In genomic region chr15:70426065-70426821, GRCh38 we compare ENCODE assay signal across 22 cellular contexts.
A peak's percentile ranks its signal among the peaks of the same experiment; 100 is the strongest.
DNase-seq lines count a peak whose midpoint lies in the region; ATAC-seq and TF ChIP-seq lines count a peak whose summit lies in the region.
"Had no signal": no experiment of that assay in that cellular context is flagged by ENCODE, and none has a peak within 500 bp of the region (broad histone marks: within the 10 kb centered on the region; RNA-seq: fewer than 3 reads in every experiment).

No MANE protein-coding gene starts in this region.

- H3K4me2 ChIP-seq in DND-41 (ENCODE audit: insufficient read depth, low read length), result no peak overlapping the region

- TF ChIP-seq RAD21 in Ishikawa (IDR thresholded peaks at IDR 0.05; ENCODE audit: low read depth), result no peak

- H3K27ac ChIP-seq in DND-41 (ENCODE audit: low read length), result peak overlapping the region; percentile 78
- H3K27ac ChIP-seq: BLaER1 treated with 17β-estradiol and CSF1 and Interleukin-3, amounts not matched to agents 10 nM and 100 nM; coronary artery; epithelial cell of prostate; thoracic aorta had no signal

- H3K79me2 ChIP-seq in DND-41 (ENCODE audit: insufficient read depth, low read length), result no peaks in the 10 kb centered on the region

- H3K9ac ChIP-seq in DND-41 (ENCODE audit: low read depth, low read length), result no peak overlapping the region
- no peak overlapping the region for H3K9ac ChIP-seq in adipocyte (ENCODE audit: low read length)
- H3K9ac ChIP-seq: BLaER1 treated with 17β-estradiol and CSF1 and Interleukin-3, amounts not matched to agents 10 nM and 100 nM had no signal

- no peak for ATAC-seq in DND-41 (ENCODE audit: insufficient read depth, low read depth)
- no peak for ATAC-seq in GM21619 (IDR thresholded peaks at IDR 0.05; ENCODE audit: unreplicated experiment)
- ATAC-seq: right cardiac atrium, Right ventricle myocardium inferior, T-helper 17 cell had no signal

- TF ChIP-seq EP300 in Ishikawa (IDR thresholded peaks at IDR 0.05; ENCODE audit: borderline replicate concordance), result no peak

- H3K9me3 ChIP-seq in DND-41 (ENCODE audit: insufficient read depth, low read length, severe bottlenecking), result peaks cover 28% of the 10 kb centered on the region
- H3K9me3 ChIP-seq in adipocyte (ENCODE audit: control insufficient read depth, low read length), result peaks cover 9% of the 10 kb centered on the region
- H3K9me3 ChIP-seq: neutrophil, thoracic aorta had no signal

- DNase-seq in DND-41, result no peak
- peak; percentile 4 for DNase-seq in adipocyte (ENCODE audit: low read depth)
- DNase-seq in hepatic stellate cell (ENCODE audit: low spot score), result peak; percentile 27
- DNase-seq in NCI-H1417 treated with DMSO at 0.1 percent for 48 hours (lab: John Stamatoyannopoulos, UW), result no peak
- no peak for DNase-seq in T1000 (lab: John Stamatoyannopoulos, UW)
- no peak for DNase-seq in SW 1271 (lab: John Stamatoyannopoulos, UW)
- DNase-seq: activated CD4-positive, alpha-beta T cell treated with anti-CD3 and anti-CD28 coated beads for 1 hour; kidney glomerular epithelial cell; NCI-H2029 treated with DMSO at 0.1 percent for 48 hours; NCI-H748 treated with DMSO at 0.1 percent for 48 hours; right cardiac atrium; stimulated activated CD4-positive, alpha-beta T cell treated with anti-CD3 and anti-CD28 coated beads, Interleukin-2, amount 100 ng/mL, for 48 hours; stimulated activated CD8-positive, alpha-beta memory T cell treated with anti-CD3 and anti-CD28 coated beads, Interleukin-4, amount 100 ng/mL, for 48 hours; T-helper 17 cell had no signal

- no peak for TF ChIP-seq CTCF in DND-41 (IDR thresholded peaks at IDR 0.05; ENCODE audit: borderline replicate concordance, extremely low read depth, low read length, poor library complexity, severe bottlenecking)

- H4K20me1 ChIP-seq in DND-41 (ENCODE audit: insufficient read depth, low read length), result no peaks in the 10 kb centered on the region
- H4K20me1 ChIP-seq: BLaER1 treated with 17β-estradiol and CSF1 and Interleukin-3, amounts not matched to agents 10 nM and 100 nM had no signal

- H3K27me3 ChIP-seq in DND-41 (ENCODE audit: insufficient read depth, low read length, poor library complexity) (no peaks in the 10 kb centered on the region), adipocyte (replicated peaks; ENCODE audit: control insufficient read depth, insufficient read depth, low read length) (peaks cover 43% of the 10 kb centered on the region)
- H3K27me3 ChIP-seq: BLaER1 treated with 17β-estradiol and CSF1 and Interleukin-3, amounts not matched to agents 10 nM and 100 nM; neutrophil had no signal

- H3K4me1 ChIP-seq in DND-41 (ENCODE audit: insufficient read depth, low read length) (peaks cover 47% of the 10 kb centered on the region), adipocyte (ENCODE audit: control insufficient read depth, insufficient read depth, low read length) (peaks cover 12% of the 10 kb centered on the region)

- no peak overlapping the region for H2AFZ ChIP-seq in DND-41 (ENCODE audit: low read depth, low read length)

- H3K36me3 ChIP-seq in DND-41 (ENCODE audit: insufficient read depth, low read length) (no peaks in the 10 kb centered on the region; the same call in 1 of the 2 replicates), adipocyte (ENCODE audit: control insufficient read depth, insufficient read depth, low read length, severe bottlenecking) (no peaks in the 10 kb centered on the region)
- H3K36me3 ChIP-seq: BLaER1 treated with 17β-estradiol and CSF1 and Interleukin-3, amounts not matched to agents 10 nM and 100 nM; neutrophil; thoracic aorta had no signal

- H3K4me3 ChIP-seq in DND-41 (ENCODE audit: low read depth in 1 of 2, low read length in 2 of 2), result no peak overlapping the region
- H3K4me3 ChIP-seq in adipocyte (ENCODE audit: low read length), result no peak overlapping the region
- H3K4me3 ChIP-seq: BLaER1 treated with 17β-estradiol and CSF1 and Interleukin-3, amounts not matched to agents 10 nM and 100 nM; coronary artery; thoracic aorta had no signal

TF ChIP-seq in Ishikawa, 13 proteins besides CTCF, POLR2A, EP300 and RAD21:
- TF ChIP-seq REST (IDR thresholded peaks at IDR 0.05; ENCODE audit: low read depth) (peak; percentile 37; the same call in 1 of the 2 replicates), USF1 (IDR thresholded peaks at IDR 0.05) (no peak)

Comparison
In these comparisons a context has a peak if more than half of its experiments do, and no peak if none do; other contexts are left out.
1. DNase-seq: peak in adipocyte (single experiment) and hepatic stellate cell (single experiment); none in DND-41 (single experiment), NCI-H1417 treated with DMSO at 0.1 percent for 48 hours (single experiment), T1000 (single experiment) and SW 1271 (0 of 2).